Comparison of ENCODE assay signal across 18 cellular contexts in the genomic region with DNA sequence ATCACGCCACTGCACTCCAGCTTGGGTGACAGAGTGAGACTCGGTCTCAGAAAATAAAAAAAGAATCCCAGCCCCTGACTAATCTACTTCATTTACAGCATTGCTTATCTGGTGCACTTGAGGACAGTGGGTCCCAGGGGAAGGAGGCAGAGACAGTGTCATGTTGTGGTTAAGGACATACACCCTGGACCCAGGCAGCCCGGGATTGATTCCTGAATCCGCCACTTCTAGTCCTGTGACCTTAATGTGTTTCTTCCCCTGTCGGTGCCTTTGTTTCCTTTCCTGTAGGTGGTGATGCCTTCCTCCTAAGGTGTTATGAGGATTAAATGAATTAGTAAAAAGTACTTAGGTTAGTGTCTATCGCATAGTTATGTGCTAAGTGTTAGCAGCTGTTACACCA.
DNase-seq lines count a peak whose midpoint lies in the region; ATAC-seq, FAIRE-seq and TF ChIP-seq lines count a peak whose summit lies in the region.
"Had no signal": no experiment of that assay in that cellular context is flagged by ENCODE, and none has a peak within 500 bp of the region (broad histone marks: within the 10 kb centered on the region; RNA-seq: fewer than 3 reads in every experiment).

No MANE protein-coding gene starts in this region.

- no peaks in the 10 kb centered on the region for H3K27me3 ChIP-seq in cardiac muscle cell
- no peaks in the 10 kb centered on the region for H3K27me3 ChIP-seq in SJCRH30
- H3K27me3 ChIP-seq in H1 (replicated peaks in 1 of 4; ENCODE audit: control insufficient read depth in 3 of 4, extremely low read depth in 1 of 4, insufficient read depth in 3 of 4, low read length in 3 of 4), result no peaks in the 10 kb centered on the region
- no peaks in the 10 kb centered on the region for H3K27me3 ChIP-seq in prostate gland (replicated peaks; ENCODE audit: insufficient read depth)
- H3K27me3 ChIP-seq in esophagus squamous epithelium, result no peaks in the 10 kb centered on the region
- H3K27me3 ChIP-seq: SJSA1 had no signal

- no peak overlapping the region for H4K5ac ChIP-seq in H1 (ENCODE audit: insufficient read length, low read depth, low read length)

- H3K36me3 ChIP-seq in cardiac muscle cell, result no peaks in the 10 kb centered on the region
- H3K36me3 ChIP-seq in SJCRH30, result no peaks in the 10 kb centered on the region
- H3K36me3 ChIP-seq in H1 (ENCODE audit: control insufficient read depth in 2 of 4, insufficient read depth in 4 of 4, low read length in 3 of 4), result no peaks in the 10 kb centered on the region
- no peaks in the 10 kb centered on the region for H3K36me3 ChIP-seq in prostate gland
- no peaks in the 10 kb centered on the region for H3K36me3 ChIP-seq in esophagus squamous epithelium
- H3K36me3 ChIP-seq: SJSA1 had no signal

- H3K14ac ChIP-seq in H1 (ENCODE audit: insufficient read length), result no peak overlapping the region

- H2AK5ac ChIP-seq in H1 (ENCODE audit: low read depth, low read length), result no peak overlapping the region

- no peaks in the 10 kb centered on the region for H3K79me2 ChIP-seq in H1 (ENCODE audit: control insufficient read depth in 1 of 2, insufficient read depth in 2 of 2, low read length in 2 of 2)

- no peak overlapping the region for H3K9ac ChIP-seq in H1 (replicated peaks in 1 of 4; ENCODE audit: extremely low read depth in 1 of 4, low read depth in 3 of 4, low read length in 3 of 4)

- no peak for TF ChIP-seq RAD21 in H1 (IDR thresholded peaks at IDR 0.05 in 1 of 2, conservative IDR thresholded peaks at IDR 0.05 in 1 of 2; ENCODE audit: low read depth in 2 of 2, low read length in 2 of 2)

- FAIRE-seq in H1 (lab: Jason Lieb, UNC), result no peak
- no peak for FAIRE-seq in GM19239 (lab: Jason Lieb, UNC)

- H2BK5ac ChIP-seq in H1 (ENCODE audit: low read depth, low read length), result no peak overlapping the region

- peak overlapping the region; percentile 21 for H3K27ac ChIP-seq in cardiac muscle cell
- no peak overlapping the region for H3K27ac ChIP-seq in SJCRH30
- H3K27ac ChIP-seq in H1 (ENCODE audit: low read depth, low read length), result no peak overlapping the region
- H3K27ac ChIP-seq in prostate gland, result no peak overlapping the region
- no peak overlapping the region for H3K27ac ChIP-seq in esophagus squamous epithelium
- H3K27ac ChIP-seq: 22Rv1, PC-9, SJSA1 had no signal

- H3K4me1 ChIP-seq in cardiac muscle cell (ENCODE audit: low read depth) (peaks cover 18% of the 10 kb centered on the region), SJCRH30 (peaks cover 14% of the 10 kb centered on the region), H1 (replicated peaks in 1 of 4; ENCODE audit: control insufficient read depth in 3 of 4, insufficient read depth in 4 of 4, low read length in 3 of 4) (peaks cover 9 to 28% (median 15%) of the 10 kb centered on the region in 4 experiments), prostate gland (replicated peaks) (no peaks in the 10 kb centered on the region), esophagus squamous epithelium (no peaks in the 10 kb centered on the region)
- H3K4me1 ChIP-seq: SJSA1 had no signal

- H3K18ac ChIP-seq in H1 (ENCODE audit: extremely low read depth, low read length), result no peak overlapping the region

- H2BK15ac ChIP-seq in H1 (ENCODE audit: low read length), result no peak overlapping the region

- H4K91ac ChIP-seq in H1 (replicated peaks; ENCODE audit: insufficient read length, low read length), result no peak overlapping the region

- no peaks in the 10 kb centered on the region for H3K79me1 ChIP-seq in H1 (ENCODE audit: low read depth, low read length)

- no peak for TF ChIP-seq EP300 in H1 (IDR thresholded peaks at IDR 0.05; ENCODE audit: borderline replicate concordance in 1 of 2, low read depth in 2 of 2, low read length in 2 of 2)

- no peak overlapping the region for H3K23ac ChIP-seq in H1 (ENCODE audit: insufficient read length)

- H3K56ac ChIP-seq in H1 (replicated peaks; ENCODE audit: insufficient read length, low read depth, low read length), result no peak overlapping the region

- H4K20me1 ChIP-seq in H1 (replicated peaks in 1 of 2; ENCODE audit: control insufficient read depth in 1 of 2, insufficient read depth in 2 of 2, low read length in 2 of 2), result no peaks in the 10 kb centered on the region

- H3K4me3 ChIP-seq in cardiac muscle cell (no peak overlapping the region), SJCRH30 (no peak overlapping the region), H1 (ENCODE audit: extremely low read depth in 1 of 4, insufficient read depth in 2 of 4, low read depth in 3 of 4, low read length in 4 of 4) (no peak overlapping the region), prostate gland (no peak overlapping the region), esophagus squamous epithelium (no peak overlapping the region)
- H3K4me3 ChIP-seq: PC-9, SJSA1 had no signal

- DNase-seq in cardiac muscle cell (ENCODE audit: low read depth in 1 of 2, low spot score in 1 of 2) (peak in 1 of 2 donors; percentile 38), Right ventricle myocardium superior (no peak), SJCRH30 (peak; percentile 45 to 57), H1 (ENCODE audit: low read depth in 1 of 2, low spot score in 2 of 2) (no peak), superior temporal gyrus (ENCODE audit: extremely low spot score) (peak; percentile 46), prostate gland (ENCODE audit: low spot score) (no peak), esophagus squamous epithelium (lab: John Stamatoyannopoulos, UW) (no peak), GM19239 (ENCODE audit: insufficient read length, low spot score) (no peak)
- DNase-seq: Caco-2; CD4-positive, alpha-beta T cell; GF-D8; NCI-H1048; NCI-H1436; NCI-H1930; NCI-H226; PC-9 had no signal

- H3K4me2 ChIP-seq in H1 (ENCODE audit: insufficient read depth in 1 of 2, low read depth in 2 of 2, low read length in 2 of 2), result no peak overlapping the region
- H3K4me2 ChIP-seq: PC-9 had no signal

- POLR2A ChIA-PET in H1 (lab: Charles Lee; ENCODE audit: partially characterized antibody), result interaction anchor here (1.0 kb wide), 1 partner anchor 27 kb away, joined by 3 read pairs; no protein-coding TSS in a partner anchor

- no peak overlapping the region for H2BK20ac ChIP-seq in H1 (ENCODE audit: low read length)

- H3K4ac ChIP-seq in H1 (replicated peaks; ENCODE audit: insufficient read length, low read depth, low read length), result peak overlapping the region; percentile 44

- intact Hi-C loops in Right ventricle myocardium superior (cut with DNase I) (no loop called here), prostate gland (cut with DNase I) (no loop called here), esophagus squamous epithelium (cut with DNase I) (no loop called here)

- H3K9me3 ChIP-seq in cardiac muscle cell (ENCODE audit: low read depth), result no peaks in the 10 kb centered on the region
- no peaks in the 10 kb centered on the region for H3K9me3 ChIP-seq in SJCRH30 (replicated peaks)
- H3K9me3 ChIP-seq in H1 (ENCODE audit: insufficient read depth in 2 of 2, low read depth in 1 of 2, low read length in 1 of 2), result no peaks in the 10 kb centered on the region
- no peaks in the 10 kb centered on the region for H3K9me3 ChIP-seq in prostate gland
- H3K9me3 ChIP-seq in esophagus squamous epithelium, result no peaks in the 10 kb centered on the region
- H3K9me3 ChIP-seq: Caco-2, SJSA1 had no signal

- CTCF ChIA-PET in H1 (lab: Charles Lee; ENCODE audit: partially characterized antibody), result interaction anchor here (0.6 to 2.5 kb wide), 4 partner anchors 15 to 59 kb away, joined by 4 to 13 read pairs (median 6); no protein-coding TSS in a partner anchor

- no peaks in the 10 kb centered on the region for H3K23me2 ChIP-seq in H1 (ENCODE audit: low read depth, low read length)

- TF ChIP-seq POLR2A in H1 (IDR thresholded peaks at IDR 0.05; ENCODE audit: control extremely low read depth in 1 of 2, low read depth in 2 of 2, low read length in 2 of 2), result no peak
- no peak for TF ChIP-seq POLR2A in prostate gland (IDR thresholded peaks at IDR 0.05)
- no peak for TF ChIP-seq POLR2A in esophagus squamous epithelium (IDR thresholded peaks at IDR 0.05)

- WGBS in H1 (ENCODE audit: extremely low coverage in 1 of 2, insufficient coverage in 1 of 2, insufficient read length in 1 of 2, insufficient replicate concordance in 2 of 2, low coverage in 1 of 2, low lambda C conversion rate in 2 of 2, missing lambda C conversion rate in 1 of 2), 2 experiments, result 94% methylated on average over 5 of the region's 6 CpGs; no CpG with 5 or more reads in 1 of the 2 experiments
- WGBS in prostate gland, result 84% methylated on average over 6 of the region's 6 CpGs
- WGBS in esophagus squamous epithelium, 2 donors, result 77 to 86% methylated on average over 6 of the region's 6 CpGs

- no peak for ATAC-seq in Right ventricle myocardium superior (ENCODE audit: poor library complexity)

- H2BK120ac ChIP-seq in H1 (replicated peaks; ENCODE audit: low read depth, low read length), result no peak overlapping the region

- TF ChIP-seq CTCF in cardiac muscle cell (IDR thresholded peaks at IDR 0.05; ENCODE audit: low read depth, low read length) (no peak), H1 (IDR thresholded peaks at IDR 0.05; ENCODE audit: control extremely low read depth in 1 of 3, insufficient read depth in 1 of 3, low read depth in 1 of 3, low read length in 3 of 3) (no peak), prostate gland (IDR thresholded peaks at IDR 0.05) (no peak), esophagus squamous epithelium (IDR thresholded peaks at IDR 0.05) (no peak)

- no peak overlapping the region for H2AFZ ChIP-seq in H1 (ENCODE audit: low read length)
- H2AFZ ChIP-seq: PC-9 had no signal

- H2BK12ac ChIP-seq in H1 (ENCODE audit: low read depth, low read length), result no peak overlapping the region

- H4K8ac ChIP-seq in H1 (ENCODE audit: extremely low read depth, insufficient read depth, low read length), result no peak overlapping the region

TF ChIP-seq in H1, 55 proteins besides CTCF, POLR2A, EP300 and RAD21 (continues in another document):
- no peak for TF ChIP-seq KDM5A (IDR thresholded peaks at IDR 0.05; ENCODE audit: low read length)
- TF ChIP-seq KDM1A (IDR thresholded peaks at IDR 0.05; ENCODE audit: borderline replicate concordance, low read length), result no peak
- TF ChIP-seq BACH1 (IDR thresholded peaks at IDR 0.05; ENCODE audit: low read length), result no peak
- TF ChIP-seq SUZ12 (IDR thresholded peaks at IDR 0.05; ENCODE audit: low read length), result no peak
- TF ChIP-seq SRF (IDR thresholded peaks at IDR 0.05; ENCODE audit: low read depth, low read length), result no peak
- TF ChIP-seq TEAD4 (IDR thresholded peaks at IDR 0.05; ENCODE audit: low read depth, low read length), result no peak
- no peak for TF ChIP-seq CBX8 (IDR thresholded peaks at IDR 0.05; ENCODE audit: borderline replicate concordance, low read depth, low read length)
- no peak for TF ChIP-seq CEBPB (IDR thresholded peaks at IDR 0.05; ENCODE audit: low read depth, low read length)
- TF ChIP-seq JUN (IDR thresholded peaks at IDR 0.05; ENCODE audit: low read depth, low read length), result no peak
- no peak for TF ChIP-seq RBBP5 (IDR thresholded peaks at IDR 0.05; ENCODE audit: borderline replicate concordance, low read depth, low read length)
- TF ChIP-seq GABPA (IDR thresholded peaks at IDR 0.05; ENCODE audit: borderline replicate concordance, insufficient read depth, low read length), result no peak
- TF ChIP-seq NRF1 (IDR thresholded peaks at IDR 0.05; ENCODE audit: low read depth, low read length), result no peak
- no peak for TF ChIP-seq ZNF274 (IDR thresholded peaks at IDR 0.05; ENCODE audit: borderline replicate concordance, extremely low read depth, low read length)

Comparison
In these comparisons a context has a peak if more than half of its experiments do, and no peak if none do; other contexts are left out.
1. DNase-seq: peak in SJCRH30 (2 of 2) and superior temporal gyrus (single experiment); none in Right ventricle myocardium superior (single experiment), H1 (0 of 2), prostate gland (single experiment), esophagus squamous epithelium (single experiment) and GM19239 (single experiment).